1 cellular context compared by ENCODE assay signal in genomic region chr16:89388536-89388935, GRCh38.
TF ChIP-seq lines count a peak whose summit lies in the region.

No MANE protein-coding gene starts in this region.

TF ChIP-seq in K562, 482 proteins besides CTCF, POLR2A, EP300 and RAD21:
- TF ChIP-seq POLR2G (IDR thresholded peaks at IDR 0.05; ENCODE audit: low read depth, low read length) (peak; percentile 41; the same call in 1 of the 2 replicates), IFI16 (CRISPR knock-in tag; IDR thresholded peaks at IDR 0.05) (no peak)
